ENCODE assay signal across 20 cellular contexts in the genomic region with DNA sequence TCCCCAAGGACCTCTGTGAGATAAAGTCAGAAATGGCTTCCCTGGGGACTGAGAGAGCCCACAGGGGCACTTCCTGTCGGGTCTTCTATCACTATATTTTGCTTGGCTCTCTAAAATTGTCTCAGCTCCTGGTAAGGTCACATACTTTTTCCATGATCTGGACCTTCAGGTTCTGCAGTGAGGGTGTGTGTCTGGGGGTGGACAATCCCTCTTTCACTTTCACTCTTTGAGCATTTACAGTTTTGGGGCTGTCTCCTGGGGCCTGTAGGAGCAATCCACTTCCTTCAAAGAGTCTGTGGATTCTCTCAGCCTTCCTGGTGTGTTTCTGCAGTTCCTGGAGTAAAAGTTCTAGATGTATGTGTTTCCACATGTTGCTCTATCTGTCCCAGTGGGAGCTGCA.
DNase-seq lines count a peak whose midpoint lies in the region; ATAC-seq and TF ChIP-seq lines count a peak whose summit lies in the region.
"Had no signal": no experiment of that assay in that cellular context is flagged by ENCODE, and none has a peak within 500 bp of the region (broad histone marks: within the 10 kb centered on the region; RNA-seq: fewer than 3 reads in every experiment).

No MANE protein-coding gene starts in this region.

- ATAC-seq in GM21381 (IDR thresholded peaks at IDR 0.05; ENCODE audit: unreplicated experiment) = no peak
- ATAC-seq: mucosa of descending colon had no signal

- WGBS in endodermal cell (ENCODE audit: insufficient coverage in 1 of 2, insufficient read length in 1 of 2), 2 experiments = 88% methylated on average over 1 of the region's 1 CpG; no CpG with 5 or more reads in 1 of the 2 experiments
- 95% methylated on average over 1 of the region's 1 CpG for WGBS in smooth muscle cell (ENCODE audit: low lambda C conversion rate)

- no peaks in the 10 kb centered on the region for H3K4me1 Mint-ChIP-seq in endodermal cell
- H3K4me1 Mint-ChIP-seq in activated CD4-positive, alpha-beta T cell treated with anti-CD3 and anti-CD28 coated beads, Interleukin-2, amount 10 ng/mL, durations not matched to agents 24 days and 14 days = no peaks in the 10 kb centered on the region
- H3K4me1 Mint-ChIP-seq: CD4-positive, alpha-beta memory T cell had no signal

- H3K36me3 ChIP-seq in endodermal cell (ENCODE audit: control insufficient read depth, insufficient read depth, low read length) = no peaks in the 10 kb centered on the region
- H3K36me3 ChIP-seq in smooth muscle cell (ENCODE audit: low read depth) = no peaks in the 10 kb centered on the region
- H3K36me3 ChIP-seq: right lobe of liver had no signal

- H3F3A ChIP-seq in smooth muscle cell (ENCODE audit: low read depth) = no peaks in the 10 kb centered on the region

- no peak overlapping the region for H3K27ac ChIP-seq in endodermal cell (ENCODE audit: low read depth, low read length)
- no peak overlapping the region for H3K27ac ChIP-seq in smooth muscle cell (ENCODE audit: low read depth)
- H3K27ac ChIP-seq: 22Rv1, dorsolateral prefrontal cortex, right lobe of liver had no signal

- peaks cover 2% of the 10 kb centered on the region for H3K9me3 ChIP-seq in endodermal cell (ENCODE audit: control insufficient read depth, low read length)
- no peaks in the 10 kb centered on the region for H3K9me3 ChIP-seq in smooth muscle cell (replicated peaks; ENCODE audit: low read depth)
- H3K9me3 ChIP-seq: mucosa of descending colon, right lobe of liver had no signal

- no peak overlapping the region for H3K9ac ChIP-seq in endodermal cell (ENCODE audit: extremely low read depth, low read length, poor library complexity, severe bottlenecking)
- H3K9ac ChIP-seq in smooth muscle cell (ENCODE audit: low read depth) = no peak overlapping the region

- H3K4me3 ChIP-seq in endodermal cell (ENCODE audit: low read length) (no peak overlapping the region), smooth muscle cell (no peak overlapping the region)
- H3K4me3 ChIP-seq: dorsolateral prefrontal cortex, mucosa of descending colon, right lobe of liver had no signal

- H3K27me3 ChIP-seq in endodermal cell (ENCODE audit: control insufficient read depth, insufficient read depth, low read length, poor library complexity, severe bottlenecking) (no peaks in the 10 kb centered on the region), smooth muscle cell (ENCODE audit: low read depth) (no peaks in the 10 kb centered on the region)
- H3K27me3 ChIP-seq: dorsolateral prefrontal cortex, right lobe of liver had no signal

- H2AFZ ChIP-seq in smooth muscle cell (ENCODE audit: low read depth) = no peak overlapping the region

- H3K9me3 Mint-ChIP-seq in endodermal cell = peaks cover 4% of the 10 kb centered on the region
- H3K9me3 Mint-ChIP-seq in activated CD4-positive, alpha-beta T cell treated with anti-CD3 and anti-CD28 coated beads, Interleukin-2, amount 10 ng/mL, durations not matched to agents 24 days and 14 days = no peaks in the 10 kb centered on the region

- no peak overlapping the region for H3K4me2 ChIP-seq in smooth muscle cell

- H3K4me1 ChIP-seq in endodermal cell (ENCODE audit: control insufficient read depth, insufficient read depth, low read length) (no peaks in the 10 kb centered on the region), smooth muscle cell (ENCODE audit: low read depth) (no peaks in the 10 kb centered on the region)
- H3K4me1 ChIP-seq: right lobe of liver had no signal

- H3K27me3 Mint-ChIP-seq in endodermal cell (ENCODE audit: insufficient read depth) = no peaks in the 10 kb centered on the region
- no peaks in the 10 kb centered on the region for H3K27me3 Mint-ChIP-seq in activated CD4-positive, alpha-beta T cell treated with anti-CD3 and anti-CD28 coated beads, Interleukin-2, amount 10 ng/mL, durations not matched to agents 24 days and 14 days
- H3K27me3 Mint-ChIP-seq: CD4-positive, alpha-beta memory T cell had no signal

- no peaks in the 10 kb centered on the region for H3K79me2 ChIP-seq in smooth muscle cell (ENCODE audit: low read depth)

- no peaks in the 10 kb centered on the region for H4K20me1 ChIP-seq in smooth muscle cell (ENCODE audit: low read depth)

- peak overlapping the region; percentile 72 for H3K27ac Mint-ChIP-seq in endodermal cell
- H3K27ac Mint-ChIP-seq in activated CD4-positive, alpha-beta T cell treated with anti-CD3 and anti-CD28 coated beads, Interleukin-2, amount 10 ng/mL, durations not matched to agents 24 days and 14 days = no peak overlapping the region
- H3K27ac Mint-ChIP-seq: CD4-positive, alpha-beta memory T cell had no signal

- no peaks in the 10 kb centered on the region for H3K36me3 Mint-ChIP-seq in endodermal cell (ENCODE audit: low read depth)
- no peaks in the 10 kb centered on the region for H3K36me3 Mint-ChIP-seq in activated CD4-positive, alpha-beta T cell treated with anti-CD3 and anti-CD28 coated beads, Interleukin-2, amount 10 ng/mL, durations not matched to agents 24 days and 14 days (ENCODE audit: low read depth)
- H3K36me3 Mint-ChIP-seq: CD4-positive, alpha-beta memory T cell had no signal

- no peak for TF ChIP-seq CTCF in endodermal cell (conservative IDR thresholded peaks at IDR 0.05)
- TF ChIP-seq CTCF in smooth muscle cell (IDR thresholded peaks at IDR 0.05; ENCODE audit: borderline replicate concordance, insufficient read depth, poor library complexity, severe bottlenecking) = no peak

- intact Hi-C loops in activated CD4-positive, alpha-beta T cell treated with anti-CD3 and anti-CD28 coated beads, Interleukin-2, amount 10 ng/mL, durations not matched to agents 24 days and 14 days (cut with micrococcal nuclease) = no loop called here

- peak; percentile 3 for DNase-seq in DMS53 (lab: John Stamatoyannopoulos, UW)
- DNase-seq in DMS53 treated with DMSO at 0.1 percent for 48 hours (lab: John Stamatoyannopoulos, UW; ENCODE audit: unreplicated experiment) = no peak
- peak; percentile 7 for DNase-seq in LoVo (ENCODE audit: low spot score)
- DNase-seq in endodermal cell = no peak
- no peak for DNase-seq in HuH-7 (ENCODE audit: low spot score)
- DNase-seq in activated CD4-positive, alpha-beta T cell treated with anti-CD3 and anti-CD28 coated beads, Interleukin-2, amount 10 ng/mL, durations not matched to agents 24 days and 14 days = no peak
- no peak for DNase-seq in smooth muscle cell (lab: John Stamatoyannopoulos, UW; ENCODE audit: unreplicated experiment)
- DNase-seq: activated CD4-positive, alpha-beta T cell treated with anti-CD3 and anti-CD28 coated beads for 4 hours; activated naive CD4-positive, alpha-beta T cell treated with Interleukin-2 at 50 U/mL for 16 hours; CD4-positive, alpha-beta memory T cell; dorsolateral prefrontal cortex; IMR-90; kidney glomerular epithelial cell; mucosa of descending colon; occipital lobe; right lobe of liver; SHP77; stimulated activated CD4-positive, alpha-beta T cell treated with anti-CD3 and anti-CD28 coated beads, Interleukin-4, amount 100 ng/mL, for 4 hours had no signal

- no peak overlapping the region for H3K4me3 Mint-ChIP-seq in endodermal cell
- no peak overlapping the region for H3K4me3 Mint-ChIP-seq in activated CD4-positive, alpha-beta T cell treated with anti-CD3 and anti-CD28 coated beads, Interleukin-2, amount 10 ng/mL, durations not matched to agents 24 days and 14 days
- H3K4me3 Mint-ChIP-seq: CD4-positive, alpha-beta memory T cell had no signal

Comparison
In these comparisons a context has a peak if more than half of its experiments do, and no peak if none do; other contexts are left out.
1. DNase-seq: peak in DMS53 (single experiment) and LoVo (single experiment); none in DMS53 treated with DMSO at 0.1 percent for 48 hours (single experiment), endodermal cell (single experiment), HuH-7 (single experiment), activated CD4-positive, alpha-beta T cell treated with anti-CD3 and anti-CD28 coated beads, Interleukin-2, amount 10 ng/mL, durations not matched to agents 24 days and 14 days (single experiment) and smooth muscle cell (single experiment).